22 cellular contexts compared by ENCODE assay signal in the genomic region with DNA sequence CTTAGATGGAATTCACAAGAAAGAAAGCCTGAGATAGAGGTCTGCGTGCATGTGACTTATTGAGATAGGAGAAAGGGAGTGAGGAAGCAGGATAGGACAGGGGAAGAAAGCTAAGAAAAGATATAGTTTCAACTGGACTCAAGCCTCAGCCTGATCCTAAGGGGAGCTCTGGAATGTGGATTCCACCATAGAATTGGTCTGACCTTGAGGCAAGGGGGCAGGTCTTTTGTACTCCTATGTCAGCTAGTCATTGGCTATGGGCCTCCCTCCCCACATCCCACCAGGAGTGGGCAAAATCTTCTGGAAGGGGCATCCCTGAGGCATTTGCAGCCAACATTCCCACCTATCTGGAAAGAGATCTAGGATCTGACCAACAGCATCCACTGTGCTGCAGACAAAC.
"Had no signal": no experiment of that assay in that cellular context is flagged by ENCODE, and none has a peak within 500 bp of the region (broad histone marks: within the 10 kb centered on the region; RNA-seq: fewer than 3 reads in every experiment).

No MANE protein-coding gene starts in this region.

- H3K4me1 Mint-ChIP-seq: immature natural killer cell; naive thymus-derived CD4-positive, alpha-beta T cell; stimulated activated naive B cell treated with anti-CD40 and anti-IgM and Interleukin-4, amounts not matched to agents 10 μg/mL and 1 μg/mL and 100 μg/mL, for 72 hours; stimulated activated naive CD8-positive, alpha-beta T cell treated with anti-CD3 and anti-CD28 coated beads, Interleukin-15, amount 100 ng/mL, for 72 hours had no signal

- H3K27ac Mint-ChIP-seq: immature natural killer cell; naive thymus-derived CD4-positive, alpha-beta T cell; nephron progenitor cell; stimulated activated naive B cell treated with anti-CD40 and anti-IgM and Interleukin-4, amounts not matched to agents 10 μg/mL and 1 μg/mL and 100 μg/mL, for 72 hours; stimulated activated naive CD8-positive, alpha-beta T cell treated with anti-CD3 and anti-CD28 coated beads, Interleukin-15, amount 100 ng/mL, for 72 hours had no signal

- H3K4me3 ChIP-seq: colonic mucosa, heart left ventricle, thoracic aorta, transverse colon had no signal

- ATAC-seq: heart left ventricle; naive thymus-derived CD4-positive, alpha-beta T cell; sciatic nerve; stimulated activated naive B cell treated with anti-CD40 and anti-IgM and Interleukin-4, amounts not matched to agents 10 μg/mL and 1 μg/mL and 100 μg/mL, for 72 hours; stimulated activated naive CD8-positive, alpha-beta T cell treated with anti-CD3 and anti-CD28 coated beads, Interleukin-15, amount 100 ng/mL, for 72 hours had no signal

- H3K36me3 ChIP-seq: colonic mucosa, heart left ventricle, neutrophil, thoracic aorta, transverse colon had no signal

- H3K9me3 ChIP-seq: colonic mucosa, heart left ventricle, neutrophil, thoracic aorta, transverse colon had no signal

- H3K36me3 Mint-ChIP-seq: immature natural killer cell; stimulated activated naive B cell treated with anti-CD40 and anti-IgM and Interleukin-4, amounts not matched to agents 10 μg/mL and 1 μg/mL and 100 μg/mL, for 72 hours had no signal

- H3K4me3 Mint-ChIP-seq: immature natural killer cell; nephron progenitor cell; stimulated activated naive B cell treated with anti-CD40 and anti-IgM and Interleukin-4, amounts not matched to agents 10 μg/mL and 1 μg/mL and 100 μg/mL, for 72 hours; stimulated activated naive CD8-positive, alpha-beta T cell treated with anti-CD3 and anti-CD28 coated beads, Interleukin-15, amount 100 ng/mL, for 72 hours had no signal

- FAIRE-seq: endothelial cell of umbilical vein, keratinocyte had no signal

- H3K27ac ChIP-seq: colonic mucosa, heart left ventricle, neutrophil, thoracic aorta, transverse colon had no signal

- H3K4me1 ChIP-seq: colonic mucosa, heart left ventricle, transverse colon had no signal

- DNase-seq: cerebellar nuclear complex; colonic mucosa; dermis blood vessel endothelial cell; erythroblast; foreskin melanocyte; heart left ventricle; hippocampal formation; immature natural killer cell; left cardiac atrium; naive thymus-derived CD4-positive, alpha-beta T cell; nephron progenitor cell; posterior cingulate gyrus; stimulated activated CD4-positive, alpha-beta T cell treated with anti-CD3 and anti-CD28 coated beads, Interleukin-2, amount 100 ng/mL, for 24 hours; stimulated activated CD4-positive, alpha-beta T cell treated with anti-CD3 and anti-CD28 coated beads, Interleukin-4, amount 100 ng/mL, for 4 hours; stimulated activated naive B cell treated with anti-CD40 and anti-IgM and Interleukin-4, amounts not matched to agents 10 μg/mL and 1 μg/mL and 100 μg/mL, for 72 hours; stimulated activated naive CD8-positive, alpha-beta T cell treated with anti-CD3 and anti-CD28 coated beads, Interleukin-15, amount 100 ng/mL, for 72 hours; transverse colon had no signal

- H3K27me3 ChIP-seq: colonic mucosa, neutrophil, transverse colon had no signal

- H3K9me3 Mint-ChIP-seq: nephron progenitor cell; stimulated activated naive B cell treated with anti-CD40 and anti-IgM and Interleukin-4, amounts not matched to agents 10 μg/mL and 1 μg/mL and 100 μg/mL, for 72 hours had no signal
